Comparison of ENCODE assay signal across 12 cellular contexts in the genomic region with DNA sequence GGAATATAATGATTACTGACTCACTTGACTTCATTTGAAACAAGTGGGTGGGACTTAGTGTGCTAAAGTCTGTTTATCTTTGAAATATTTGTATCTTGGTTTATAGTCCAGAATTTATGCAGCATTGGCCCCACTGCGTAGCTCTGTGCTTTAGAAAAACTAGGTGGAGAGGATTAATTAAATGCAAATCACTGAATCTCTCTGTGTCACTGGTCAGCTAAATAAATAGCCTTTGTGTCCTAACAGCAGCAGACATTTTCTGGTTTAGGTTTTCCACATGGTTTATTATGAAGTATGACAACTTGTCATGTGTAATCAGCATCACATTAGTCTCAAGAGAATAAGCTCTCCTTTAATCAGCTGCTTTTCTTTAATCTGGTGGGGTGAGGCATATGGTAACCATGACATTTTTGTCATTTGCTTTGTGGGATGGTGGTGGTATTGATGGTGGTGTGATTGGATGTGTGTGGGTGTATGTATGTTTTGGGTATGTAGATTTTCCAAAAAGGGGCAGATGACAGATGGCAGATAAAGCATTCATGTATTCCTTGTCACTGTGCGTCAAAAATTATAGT. TPM values are rescaled to one million over a fixed set of nuclear protein-coding genes. Genes with fewer than 3 reads are reported as not detected.
DNase-seq lines count a peak whose midpoint lies in the region; ATAC-seq and TF ChIP-seq lines count a peak whose summit lies in the region.
"Had no signal": no experiment of that assay in that cellular context is flagged by ENCODE, and none has a peak within 500 bp of the region (broad histone marks: within the 10 kb centered on the region; RNA-seq: fewer than 3 reads in every experiment).

No MANE protein-coding gene starts in this region.

- POLR2A ChIA-PET in A673 (lab: Charles Lee; ENCODE audit: low non-redundant PET): interaction anchor here (0.6 kb wide), 1 partner anchor 52 kb away, joined by 3 read pairs; no protein-coding TSS in a partner anchor
- POLR2A ChIA-PET in CD8-positive, alpha-beta T cell (lab: Charles Lee): interaction anchor here (0.6 kb wide), 1 partner anchor 47 kb away, joined by 6 read pairs; no protein-coding TSS in a partner anchor

- no peak overlapping the region for H3K4me3 Mint-ChIP-seq in CD8-positive, alpha-beta T cell

- no peak overlapping the region for H3K4me2 ChIP-seq in GM23248 (ENCODE audit: unreplicated experiment)

- H3K36me3 ChIP-seq in A673 (ENCODE audit: insufficient read depth, low read length, poor library complexity, severe bottlenecking): no peaks in the 10 kb centered on the region
- peaks cover 6% of the 10 kb centered on the region; the same call in 1 of the 2 replicates for H3K36me3 ChIP-seq in GM23248 (ENCODE audit: low read depth)
- no peaks in the 10 kb centered on the region for H3K36me3 ChIP-seq in mucosa of descending colon (ENCODE audit: low read depth)
- no peaks in the 10 kb centered on the region for H3K36me3 ChIP-seq in CD8-positive, alpha-beta T cell (ENCODE audit: insufficient read depth, low read length)
- H3K36me3 ChIP-seq: colonic mucosa had no signal

- H3K9ac ChIP-seq in GM23248: no peak overlapping the region

- in situ Hi-C loops in GM23248 (cut with MboI): no loop called here
- in situ Hi-C loops in astrocyte of the cerebellum (cut with HindIII; ENCODE audit: low sequenced_read_pairs): no loop called here

- H3K9me3 ChIP-seq in A673 (ENCODE audit: low read depth, low read length, poor library complexity, severe bottlenecking) (no peaks in the 10 kb centered on the region), GM23248 (ENCODE audit: low read depth) (no peaks in the 10 kb centered on the region), mucosa of descending colon (no peaks in the 10 kb centered on the region)
- no peaks in the 10 kb centered on the region for H3K9me3 ChIP-seq in CD8-positive, alpha-beta T cell (ENCODE audit: low read length)
- H3K9me3 ChIP-seq: colonic mucosa had no signal

- H3K9me2 ChIP-seq in GM23248 (ENCODE audit: insufficient read depth): no peaks in the 10 kb centered on the region

- no peak overlapping the region for H3K27ac Mint-ChIP-seq in CD8-positive, alpha-beta T cell

- DNase-seq in A673 (ENCODE audit: low spot score) (no peak), GM23248 (no peak), astrocyte of the cerebellum (ENCODE audit: low read depth) (peak; percentile 11), mucosa of descending colon (no peak), NCI-H1930 (lab: John Stamatoyannopoulos, UW) (no peak), GM19240 (ENCODE audit: insufficient read length, low spot score) (no peak)
- DNase-seq in CD8-positive, alpha-beta T cell: no peak
- DNase-seq in central memory CD4-positive, alpha-beta T cell: no peak
- DNase-seq: colonic mucosa, NCI-H187 treated with DMSO at 0.1 percent for 48 hours, nucleus accumbens had no signal

- H3K27me3 Mint-ChIP-seq in CD8-positive, alpha-beta T cell (ENCODE audit: low read depth): no peaks in the 10 kb centered on the region

- peak; percentile 30 for ATAC-seq in mucosa of descending colon
- no peak for ATAC-seq in CD8-positive, alpha-beta T cell
- ATAC-seq: Right ventricle myocardium inferior had no signal

- H4K20me1 ChIP-seq in GM23248 (ENCODE audit: insufficient read depth): no peaks in the 10 kb centered on the region

- peaks cover 8% of the 10 kb centered on the region; the same call in 1 of the 2 replicates for H3F3A ChIP-seq in GM23248 (ENCODE audit: insufficient read depth)

- H3K4me3 ChIP-seq in A673 (ENCODE audit: low read depth, low read length, poor library complexity, severe bottlenecking) (no peak overlapping the region), GM23248 (no peak overlapping the region), astrocyte of the cerebellum (ENCODE audit: low read depth, low read length) (no peak overlapping the region), mucosa of descending colon (no peak overlapping the region)
- no peak overlapping the region for H3K4me3 ChIP-seq in CD8-positive, alpha-beta T cell (ENCODE audit: low read depth, low read length)
- H3K4me3 ChIP-seq: colonic mucosa had no signal

- H3K36me3 Mint-ChIP-seq in CD8-positive, alpha-beta T cell: peaks cover 21% of the 10 kb centered on the region

- WGBS in GM23248 (ENCODE audit: low coverage in 1 of 2, low lambda C conversion rate in 2 of 2, missing lambda C conversion rate in 2 of 2), 2 experiments: 80 to 81% methylated on average over 2 of the region's 2 CpGs

- H3K27me3 ChIP-seq in A673 (replicated peaks; ENCODE audit: insufficient read depth, low read depth, low read length, poor library complexity): no peaks in the 10 kb centered on the region
- no peaks in the 10 kb centered on the region for H3K27me3 ChIP-seq in GM23248 (replicated peaks; ENCODE audit: insufficient read depth)
- H3K27me3 ChIP-seq in CD8-positive, alpha-beta T cell (ENCODE audit: insufficient read depth, low read length): no peaks in the 10 kb centered on the region
- H3K27me3 ChIP-seq: colonic mucosa had no signal

- no peaks in the 10 kb centered on the region for H3K9me3 Mint-ChIP-seq in CD8-positive, alpha-beta T cell

- CTCF ChIA-PET in A673 (lab: Charles Lee): interaction anchor here (0.5 kb wide), 1 partner anchor 43 kb away, joined by 3 read pairs; no protein-coding TSS in a partner anchor
- CTCF ChIA-PET in CD8-positive, alpha-beta T cell (lab: Charles Lee): no interaction called here

- H2AFZ ChIP-seq in GM23248: no peak overlapping the region

- H3K79me2 ChIP-seq in GM23248 (ENCODE audit: insufficient read depth): peaks cover 81% of the 10 kb centered on the region

- H3K4me1 Mint-ChIP-seq in CD8-positive, alpha-beta T cell (ENCODE audit: low read depth): peaks cover 27% of the 10 kb centered on the region

- intact Hi-C loops in A673 (cut with micrococcal nuclease; ENCODE audit: unreplicated experiment): no loop called here
- intact Hi-C loops in mucosa of descending colon (cut with DNase I, micrococcal nuclease): no loop called here
- intact Hi-C loops in CD8-positive, alpha-beta T cell (cut with DNase I, micrococcal nuclease): no loop called here

- TF ChIP-seq CTCF in A673 (conservative IDR thresholded peaks at IDR 0.05; ENCODE audit: low read depth, low read length): no peak
- no peak for TF ChIP-seq CTCF in astrocyte of the cerebellum (IDR thresholded peaks at IDR 0.05; ENCODE audit: low read depth, low read length, missing control alignments)
- no peak for TF ChIP-seq CTCF in mucosa of descending colon (IDR thresholded peaks at IDR 0.05)
- TF ChIP-seq CTCF in CD8-positive, alpha-beta T cell (IDR thresholded peaks at IDR 0.05): no peak

- H3K4me1 ChIP-seq in A673 (ENCODE audit: insufficient read depth, low read length, poor library complexity, severe bottlenecking): peaks cover 16% of the 10 kb centered on the region
- H3K4me1 ChIP-seq in GM23248 (ENCODE audit: insufficient read depth): 0 out of 2 replicates have a peak, but pooled peaks cover 14% of the 10 kb centered on the region
- H3K4me1 ChIP-seq in mucosa of descending colon (ENCODE audit: low read depth): peaks cover 8% of the 10 kb centered on the region
- H3K4me1 ChIP-seq in CD8-positive, alpha-beta T cell (ENCODE audit: insufficient read depth, low read length): no peaks in the 10 kb centered on the region
- H3K4me1 ChIP-seq: colonic mucosa had no signal

- no TSS peak for BruUV-seq in A673 (replicated peaks; lab: Mats Ljungman, UMichigan)

- H3K27ac ChIP-seq in A673 (ENCODE audit: low read depth, low read length, poor library complexity, severe bottlenecking) (peak overlapping the region; percentile 20), GM23248 (peak overlapping the region; percentile 17)
- H3K27ac ChIP-seq in CD8-positive, alpha-beta T cell (ENCODE audit: low read depth, low read length): no peak overlapping the region
- H3K27ac ChIP-seq: colonic mucosa had no signal

RNA-seq across cellular contexts. Expression of a gene that starts 33.9 kb away (rescaled TPM):
- 48.8 and 52.9 TPM in 2 replicates for total RNA-seq in A673 (2021)
- 71.9 and 74.1 TPM in 2 replicates for total RNA-seq in GM23248 (2014; rRNA removed; shearing (Covaris generic))
- polyA plus RNA-seq in GM23248 (2016; fragmentation: Nextera tagmentation; extraction: Ambion mirVana): 43.0 and 44.9 TPM in 2 replicates
- total RNA-seq in mucosa of descending colon: 10 to 100 TPM; 47.2 to 61.2 (median 57.3) TPM
- 1 to 10 TPM; 7.8 to 9.5 TPM for total RNA-seq in CD8-positive, alpha-beta T cell

RNA-seq across cellular contexts. Expression of a gene that starts 44.0 kb away (rescaled TPM):
- total RNA-seq in A673 (2021) (105 and 121 TPM in 2 replicates), mucosa of descending colon (100 to 1,000 TPM in 2 of 3 donors, 10 to 100 TPM in 1; 99.6 to 128 (median 110) TPM)
- 103 and 113 TPM in 2 replicates for total RNA-seq in GM23248 (2014; rRNA removed; shearing (Covaris generic))
- 131 and 134 TPM in 2 replicates for polyA plus RNA-seq in GM23248 (2016; fragmentation: Nextera tagmentation; extraction: Ambion mirVana)
- total RNA-seq in CD8-positive, alpha-beta T cell: 10 to 100 TPM; 49.8 to 53.0 TPM
